In the genomic region with DNA sequence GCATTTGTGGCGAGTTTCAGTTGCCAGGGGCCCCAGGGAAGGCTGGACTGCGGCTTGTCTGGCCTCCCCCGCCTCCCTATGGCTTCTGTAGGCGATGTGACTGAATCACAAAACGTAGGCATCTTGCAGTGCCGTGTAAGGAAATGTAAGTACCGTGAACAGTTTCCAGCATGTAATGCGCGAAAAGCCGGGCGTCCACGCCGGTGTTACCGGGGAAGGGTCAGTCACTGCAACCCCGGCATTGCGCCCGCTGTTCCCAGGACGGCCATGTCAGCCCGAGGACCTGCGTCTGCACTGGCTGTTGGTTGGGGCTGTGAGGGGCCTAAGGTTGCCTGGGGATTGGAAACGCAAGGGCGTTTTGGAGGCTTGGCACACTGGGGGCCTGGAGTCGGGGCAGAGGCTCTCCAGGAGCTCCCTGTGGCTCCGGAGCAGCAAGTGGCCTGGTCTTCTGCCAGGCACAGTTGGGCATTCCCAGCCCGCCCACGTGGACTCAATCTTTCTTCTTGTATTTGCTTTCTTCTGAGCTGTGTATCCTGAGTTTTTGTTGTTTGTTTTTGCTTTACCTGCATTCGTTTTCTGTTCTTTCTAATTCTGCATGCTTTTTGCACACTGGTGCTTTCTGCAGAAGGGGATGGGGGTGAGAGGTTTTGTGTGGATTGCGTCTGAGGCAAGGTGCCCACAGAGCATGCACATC, we compare ENCODE assay signal across 14 cellular contexts. TPM values are rescaled to one million over a fixed set of nuclear protein-coding genes. Genes with fewer than 3 reads are reported as not detected.
DNase-seq lines count a peak whose midpoint lies in the region; ATAC-seq and TF ChIP-seq lines count a peak whose summit lies in the region.
"Had no signal": no experiment of that assay in that cellular context is flagged by ENCODE, and none has a peak within 500 bp of the region (broad histone marks: within the 10 kb centered on the region; RNA-seq: fewer than 3 reads in every experiment).

No MANE protein-coding gene starts in this region.

- H3K9me3 Mint-ChIP-seq in CD4-positive, CD25-positive, alpha-beta regulatory T cell, result peaks cover 0 to 7% (median 4%) of the 10 kb centered on the region in 7 donors
- H3K9me3 Mint-ChIP-seq in T-cell, result peaks cover 0 to 19% (median 4%) of the 10 kb centered on the region in 3 donors
- no peaks in the 10 kb centered on the region for H3K9me3 Mint-ChIP-seq in mesothelial cell of epicardium

- POLR2A ChIA-PET in T-cell (lab: Charles Lee), result no interaction called here

- CTCF ChIA-PET in T-cell (lab: Charles Lee), result no interaction called here

- H3K4me3 Mint-ChIP-seq in CD4-positive, CD25-positive, alpha-beta regulatory T cell, result peak overlapping the region in 3 of 4 donors; percentile 35 to 52 (median 47)
- H3K4me3 Mint-ChIP-seq in T-cell (peak overlapping the region; percentile 4 to 76 (median 13)), mesothelial cell of epicardium (peak overlapping the region; percentile 54)

- peaks cover 3% of the 10 kb centered on the region for H3K36me3 Mint-ChIP-seq in CD4-positive, CD25-positive, alpha-beta regulatory T cell
- no peaks in the 10 kb centered on the region for H3K36me3 Mint-ChIP-seq in T-cell
- no peaks in the 10 kb centered on the region for H3K36me3 Mint-ChIP-seq in mesothelial cell of epicardium

- no peak for ATAC-seq in CD4-positive, CD25-positive, alpha-beta regulatory T cell (ENCODE audit: low read depth in 2 of 2)
- ATAC-seq in T-cell (replicated peaks in 1 of 4) (no peak), GM18502 (IDR thresholded peaks at IDR 0.05; ENCODE audit: poor library complexity, unreplicated experiment) (no peak)
- ATAC-seq: left lobe of liver had no signal

- peaks cover 9% of the 10 kb centered on the region for H3K4me1 ChIP-seq in CD4-positive, CD25-positive, alpha-beta regulatory T cell (ENCODE audit: control insufficient read depth, insufficient read depth, low read length, poor library complexity, severe bottlenecking)
- H3K4me1 ChIP-seq: SJSA1 had no signal

- no peaks in the 10 kb centered on the region for H3K27me3 ChIP-seq in CD4-positive, CD25-positive, alpha-beta regulatory T cell (ENCODE audit: control insufficient read depth, insufficient read depth, low read length)

- no peaks in the 10 kb centered on the region for H3K9me3 ChIP-seq in CD4-positive, CD25-positive, alpha-beta regulatory T cell (ENCODE audit: control insufficient read depth in 2 of 2, low read length in 2 of 2)
- H3K9me3 ChIP-seq: SJSA1 had no signal

- H3K27ac ChIP-seq in CD4-positive, CD25-positive, alpha-beta regulatory T cell (ENCODE audit: insufficient read depth, low read length, poor library complexity, severe bottlenecking), result no peak overlapping the region
- H3K27ac ChIP-seq: C4-2B, GM23248, KMS-11, SJSA1 had no signal

- peaks cover 49% of the 10 kb centered on the region for H3K27me3 Mint-ChIP-seq in CD4-positive, CD25-positive, alpha-beta regulatory T cell
- H3K27me3 Mint-ChIP-seq in T-cell, result peaks cover 39 to 52% of the 10 kb centered on the region in 2 donors
- peaks cover 53% of the 10 kb centered on the region for H3K27me3 Mint-ChIP-seq in mesothelial cell of epicardium (ENCODE audit: low read depth)

- peaks cover 0 to 10% (median 3%) of the 10 kb centered on the region in 4 donors for H3K4me1 Mint-ChIP-seq in CD4-positive, CD25-positive, alpha-beta regulatory T cell
- H3K4me1 Mint-ChIP-seq in T-cell (peaks cover 0 to 6% (median 5%) of the 10 kb centered on the region in 3 donors), mesothelial cell of epicardium (peaks cover 2% of the 10 kb centered on the region)

- DNase-seq in CD4-positive, CD25-positive, alpha-beta regulatory T cell, result no peak
- DNase-seq in DMS53 (lab: John Stamatoyannopoulos, UW) (peak; percentile 80), T-cell (no peak), mesothelial cell of epicardium (ENCODE audit: low spot score in 2 of 2, unreplicated experiment in 2 of 2) (no peak), hippocampal formation (lab: John Stamatoyannopoulos, UW) (no peak), NCI-H2227 (lab: John Stamatoyannopoulos, UW; ENCODE audit: unreplicated experiment) (no peak)
- DNase-seq: GM23248, NCI-H1436 treated with DMSO at 0.1 percent for 48 hours had no signal

- no peak overlapping the region for H3K27ac Mint-ChIP-seq in CD4-positive, CD25-positive, alpha-beta regulatory T cell
- no peak overlapping the region for H3K27ac Mint-ChIP-seq in T-cell
- no peak overlapping the region for H3K27ac Mint-ChIP-seq in mesothelial cell of epicardium
- H3K27ac Mint-ChIP-seq: stimulated activated naive CD8-positive, alpha-beta T cell treated with anti-CD3 and anti-CD28 coated beads, Interleukin-15, Interleukin-2, amounts not matched to agents 100 ng/mL and 50 ng/mL, for 24 hours had no signal

- H3K36me3 ChIP-seq in CD4-positive, CD25-positive, alpha-beta regulatory T cell (ENCODE audit: control insufficient read depth, insufficient read depth, low read length), result no peaks in the 10 kb centered on the region
- H3K36me3 ChIP-seq: SJSA1 had no signal

- no peak for TF ChIP-seq CTCF in mesothelial cell of epicardium (IDR thresholded peaks at IDR 0.05; ENCODE audit: unreplicated experiment)

- H3K4me3 ChIP-seq in CD4-positive, CD25-positive, alpha-beta regulatory T cell (ENCODE audit: low read depth, low read length), result no peak overlapping the region
- H3K4me3 ChIP-seq: GM23248, SJSA1 had no signal

RNA-seq across cellular contexts. Expression of gene PLEKHG4B, which starts 36.9 kb away (rescaled TPM):
- not detected for total RNA-seq in CD4-positive, CD25-positive, alpha-beta regulatory T cell
- not detected for polyA plus RNA-seq in CD4-positive, CD25-positive, alpha-beta regulatory T cell
- total RNA-seq in T-cell (under 1 TPM in 2 of 5 donors, not detected in 3; 0.06 to 0.09 TPM), mesothelial cell of epicardium (65.6 to 71.2 TPM (median 70.0 TPM) in 3 replicates)
- total RNA-seq: GM23248 had no signal
- polyA plus RNA-seq: GM23248 had no signal

Comparison
In these comparisons a context has a peak if more than half of its experiments do, and no peak if none do; other contexts are left out.
1. RNA of gene PLEKHG4B, which starts 36.9 kb away (total RNA-seq): 65.6 to 71.2 TPM in mesothelial cell of epicardium; not detected in CD4-positive, CD25-positive, alpha-beta regulatory T cell (single experiment) and 0.06 to 0.09 TPM in T-cell; every median in the first group is over 10 times any median in the second.
2. Peak in every context shown above with its lines, with median percentiles within 50 percentile points of each other: H3K4me3 Mint-ChIP-seq.